Comparison of ENCODE assay signal across 11 cellular contexts in the genomic region with DNA sequence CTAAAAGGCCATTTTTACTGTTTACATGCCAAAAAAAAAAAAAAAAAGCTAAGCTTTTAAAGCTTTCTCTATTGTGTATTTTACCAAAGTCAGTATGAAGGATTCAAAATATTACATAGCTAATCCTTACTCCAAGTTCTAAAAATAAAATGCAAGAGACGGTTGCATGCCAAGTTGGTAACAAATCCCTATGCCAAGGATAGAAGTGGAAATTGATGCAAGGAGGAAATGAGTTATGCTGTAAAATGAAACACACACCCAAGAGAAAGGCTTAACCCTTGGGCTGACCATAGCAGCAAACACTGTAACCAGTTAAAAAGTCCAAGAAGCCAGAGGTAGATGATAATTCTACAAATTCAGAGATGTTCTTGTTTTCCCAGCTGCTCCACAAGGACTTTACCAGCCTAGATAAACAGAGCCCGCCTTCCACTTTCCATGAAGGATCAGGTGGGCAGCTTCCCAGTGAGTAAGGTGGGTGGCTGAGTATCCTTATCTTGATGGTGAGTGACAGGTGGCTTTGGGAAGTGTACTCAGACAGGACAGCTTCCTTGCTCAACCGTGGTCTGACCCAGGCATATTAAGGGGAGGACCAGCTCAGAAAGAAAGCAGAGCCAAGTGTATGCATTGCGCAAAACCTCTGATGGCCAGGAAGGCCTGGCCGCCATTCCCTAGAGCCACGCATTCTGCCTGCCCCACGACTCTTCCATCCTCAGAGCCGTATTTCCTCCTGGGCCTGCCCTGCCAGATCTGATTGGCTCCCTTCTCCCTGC. TPM values are rescaled to one million over a fixed set of nuclear protein-coding genes. Genes with fewer than 3 reads are reported as not detected.
DNase-seq lines count a peak whose midpoint lies in the region; ATAC-seq and TF ChIP-seq lines count a peak whose summit lies in the region.
"Had no signal": no experiment of that assay in that cellular context is flagged by ENCODE, and none has a peak within 500 bp of the region (broad histone marks: within the 10 kb centered on the region; RNA-seq: fewer than 3 reads in every experiment).

No MANE protein-coding gene starts in this region.

- intact Hi-C loops in Right ventricle myocardium inferior (cut with DNase I) = no loop called here
- intact Hi-C loops in cardiac septum (cut with DNase I) = loop anchor here (5.0 kb wide), 1 partner anchor 34 kb away; a partner anchor contains a TSS
- intact Hi-C loops in breast epithelium (cut with DNase I; ENCODE audit: low total_unique reads) = loop anchor here (2.0 kb wide), 1 partner anchor 40 kb away; no protein-coding TSS in a partner anchor

- no peak for DNase-seq in Right ventricle myocardium inferior (ENCODE audit: missing footprints)
- no peak for DNase-seq in cardiac septum (ENCODE audit: low spot score)
- no peak for DNase-seq in breast epithelium (ENCODE audit: low spot score in 2 of 2)
- DNase-seq in lung microvascular endothelial cell (ENCODE audit: low read depth in 2 of 2) = peak; percentile 27 to 74
- no peak for DNase-seq in cerebellar nuclear complex (lab: John Stamatoyannopoulos, UW)
- no peak for DNase-seq in CD1c-positive myeloid dendritic cell (ENCODE audit: extremely low spot score)
- no peak for DNase-seq in GM13976 (ENCODE audit: low spot score)
- DNase-seq: activated CD4-positive, alpha-beta T cell treated with anti-CD3 and anti-CD28 coated beads, Interleukin-2, amount 50 U/mL, for 48 hours; AML-193 had no signal

- H3K9me3 ChIP-seq in breast epithelium = no peaks in the 10 kb centered on the region
- H3K9me3 ChIP-seq: SJSA1 had no signal

- H3K27me3 ChIP-seq in breast epithelium = no peaks in the 10 kb centered on the region
- H3K27me3 ChIP-seq: SJSA1 had no signal

- in situ Hi-C loops in GM13976 (cut with MboI; ENCODE audit: low sequenced_read_pairs, unreplicated experiment) = no loop called here

- H3K4me1 ChIP-seq in breast epithelium = peaks cover 0 to 5% of the 10 kb centered on the region in 2 donors

- TF ChIP-seq CTCF in breast epithelium (IDR thresholded peaks at IDR 0.05) (no peak), GM13976 (IDR thresholded peaks at IDR 0.05; ENCODE audit: borderline replicate concordance, control extremely low read depth, extremely low read depth, insufficient read depth, missing control alignments) (no peak)

- H3K4me3 ChIP-seq in breast epithelium = no peak overlapping the region
- H3K4me3 ChIP-seq: SJSA1 had no signal

- peak; percentile 64 for ATAC-seq in Right ventricle myocardium inferior
- no peak for ATAC-seq in GM18520 (IDR thresholded peaks at IDR 0.05; ENCODE audit: unreplicated experiment)

- H3K27ac ChIP-seq in breast epithelium = peak overlapping the region; percentile 29 to 60
- H3K27ac ChIP-seq: SJSA1 had no signal

- TF ChIP-seq POLR2A in breast epithelium (IDR thresholded peaks at IDR 0.05) = no peak

- no peaks in the 10 kb centered on the region for H3K36me3 ChIP-seq in breast epithelium
- H3K36me3 ChIP-seq: SJSA1 had no signal

RNA-seq across cellular contexts. Expression of a gene that starts 34.4 kb away (rescaled TPM):
- total RNA-seq in Right ventricle myocardium inferior (5.0 TPM), cardiac septum (9.3 TPM), breast epithelium (10 to 100 TPM in 2 of 3 donors, 1 to 10 TPM in 1; 5.1 to 45.1 (median 41.3) TPM), lung microvascular endothelial cell (10.5 and 33.3 TPM in 2 replicates)

Comparison
In these comparisons a context has a peak if more than half of its experiments do, and no peak if none do; other contexts are left out.
1. DNase-seq: peak in lung microvascular endothelial cell (2 of 2); none in Right ventricle myocardium inferior (single experiment), cardiac septum (single experiment), breast epithelium (0 of 2), cerebellar nuclear complex (0 of 2), CD1c-positive myeloid dendritic cell (single experiment) and GM13976 (single experiment).